Comparison of ENCODE assay signal across 27 cellular contexts in the genomic region with DNA sequence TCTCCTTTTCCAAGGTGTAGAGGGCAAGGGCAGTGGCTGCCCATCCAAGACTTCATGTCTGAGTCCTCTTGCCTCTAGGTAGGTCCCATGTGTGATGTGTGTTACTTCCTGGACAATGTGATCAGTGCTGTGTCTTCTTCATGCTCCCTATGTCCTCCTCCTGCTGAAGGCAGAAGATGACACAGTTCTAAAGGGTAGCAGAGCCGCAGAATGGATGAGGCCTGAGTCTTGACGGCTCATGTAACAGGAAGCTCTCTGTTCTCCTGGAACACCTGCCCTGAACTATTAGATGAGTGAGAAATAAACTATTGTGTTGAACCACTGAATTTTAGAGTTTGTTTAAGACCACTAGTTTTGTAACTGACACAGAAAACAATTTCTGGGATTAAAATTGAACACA.
A peak's percentile ranks its signal among the peaks of the same experiment; 100 is the strongest.
DNase-seq lines count a peak whose midpoint lies in the region; TF ChIP-seq lines count a peak whose summit lies in the region.
"Had no signal": no experiment of that assay in that cellular context is flagged by ENCODE, and none has a peak within 500 bp of the region (broad histone marks: within the 10 kb centered on the region; RNA-seq: fewer than 3 reads in every experiment).

No MANE protein-coding gene starts in this region.

- H3K4me3 ChIP-seq in SJCRH30 (no peak overlapping the region), smooth muscle cell (no peak overlapping the region)
- H3K4me3 ChIP-seq: GM23338, heart left ventricle, upper lobe of right lung had no signal

- no peaks in the 10 kb centered on the region for H3K9me3 Mint-ChIP-seq in mesothelial cell of epicardium
- H3K9me3 Mint-ChIP-seq: activated B cell treated with CpG ODN at 0.5 μM for 24 hours; activated naive CD4-positive, alpha-beta T cell treated with anti-CD3 and anti-CD28 coated beads for 36 hours; activated T-cell treated with anti-CD3 and anti-CD28 coated beads, Interleukin-2, amount 50 U/mL, for 72 hours; GM23338; HFFc6; stimulated activated effector memory CD8-positive, alpha-beta T cell treated with anti-CD3 and anti-CD28 coated beads, Interleukin-12 subunit alpha, Interleukin-12 subunit beta, amount 100 ng/mL, for 72 hours had no signal

- no peak overlapping the region for H2AFZ ChIP-seq in smooth muscle cell (ENCODE audit: low read depth)
- H2AFZ ChIP-seq: GM23338 had no signal

- DNase-seq in NCI-H1417 (lab: John Stamatoyannopoulos, UW) (peak in 2 of 3 experiments; percentile 55 to 74), NCI-H1417 treated with DMSO at 0.1 percent for 48 hours (lab: John Stamatoyannopoulos, UW) (no peak), SJCRH30 (peak in 1 of 2 experiments; percentile 36), mesothelial cell of epicardium (ENCODE audit: low spot score in 2 of 2, unreplicated experiment in 2 of 2) (no peak), smooth muscle cell (lab: John Stamatoyannopoulos, UW; ENCODE audit: unreplicated experiment) (no peak), NCI-H526 (lab: John Stamatoyannopoulos, UW) (no peak), NCI-H2171 (lab: John Stamatoyannopoulos, UW) (no peak)
- DNase-seq in activated naive CD4-positive, alpha-beta T cell (lab: John Stamatoyannopoulos, UW) = no peak
- DNase-seq: 8988T; activated B cell treated with CpG ODN at 0.5 μM for 24 hours; activated CD4-positive, alpha-beta T cell treated with anti-CD3 and anti-CD28 coated beads, Interleukin-2, amount 50 U/mL, for 1 hour; activated CD8-positive, alpha-beta memory T cell treated with anti-CD3 and anti-CD28 coated beads, Interleukin-2, amount 10 ng/mL, durations not matched to agents 7 days and 5 days; activated naive CD4-positive, alpha-beta T cell treated with anti-CD3 and anti-CD28 coated beads for 36 hours; activated T-cell treated with anti-CD3 and anti-CD28 coated beads, Interleukin-2, amount 50 U/mL, for 72 hours; EL; heart left ventricle; HFFc6; Kasumi-1; NCI-H2029; stimulated activated CD4-positive, alpha-beta T cell treated with anti-CD3 and anti-CD28 coated beads, Interleukin-12 subunit alpha, Interleukin-12 subunit beta, amount 100 ng/mL, for 4 hours; stimulated activated CD4-positive, alpha-beta T cell treated with anti-CD3 and anti-CD28 coated beads, Interleukin-4, amount 100 ng/mL, for 24 hours; SW 1271; upper lobe of right lung had no signal

- H3K4me2 ChIP-seq in smooth muscle cell = no peak overlapping the region
- H3K4me2 ChIP-seq: GM23338 had no signal

- H3K4me1 Mint-ChIP-seq in mesothelial cell of epicardium = peaks cover 22% of the 10 kb centered on the region
- H3K4me1 Mint-ChIP-seq: activated B cell treated with CpG ODN at 0.5 μM for 24 hours; activated CD8-positive, alpha-beta memory T cell treated with anti-CD3 and anti-CD28 coated beads, Interleukin-2, amount 10 ng/mL, durations not matched to agents 7 days and 5 days; CD14-positive monocyte; stimulated activated effector memory CD8-positive, alpha-beta T cell treated with anti-CD3 and anti-CD28 coated beads, Interleukin-12 subunit alpha, Interleukin-12 subunit beta, amount 100 ng/mL, for 72 hours had no signal

- H3K9me3 ChIP-seq in SJCRH30 (replicated peaks) = no peaks in the 10 kb centered on the region
- no peaks in the 10 kb centered on the region for H3K9me3 ChIP-seq in smooth muscle cell (replicated peaks; ENCODE audit: low read depth)
- H3K9me3 ChIP-seq: heart left ventricle, upper lobe of right lung had no signal

- TF ChIP-seq CTCF in mesothelial cell of epicardium (IDR thresholded peaks at IDR 0.05; ENCODE audit: unreplicated experiment) (no peak), smooth muscle cell (IDR thresholded peaks at IDR 0.05; ENCODE audit: borderline replicate concordance, insufficient read depth, poor library complexity, severe bottlenecking) (no peak)

- H4K20me1 ChIP-seq in smooth muscle cell (ENCODE audit: low read depth) = no peaks in the 10 kb centered on the region

- H3K36me3 ChIP-seq in SJCRH30 (no peaks in the 10 kb centered on the region), smooth muscle cell (ENCODE audit: low read depth) (no peaks in the 10 kb centered on the region)
- H3K36me3 ChIP-seq: heart left ventricle, upper lobe of right lung had no signal

- no peaks in the 10 kb centered on the region for H3K27me3 ChIP-seq in SJCRH30
- no peaks in the 10 kb centered on the region for H3K27me3 ChIP-seq in smooth muscle cell (ENCODE audit: low read depth)
- H3K27me3 ChIP-seq: heart left ventricle, upper lobe of right lung had no signal

- H3K79me2 ChIP-seq in smooth muscle cell (ENCODE audit: low read depth) = no peaks in the 10 kb centered on the region

- H3K27ac ChIP-seq in SJCRH30 (peak overlapping the region; percentile 56), smooth muscle cell (ENCODE audit: low read depth) (peak overlapping the region; percentile 71)
- H3K27ac ChIP-seq: heart left ventricle, upper lobe of right lung had no signal

- H3K9ac ChIP-seq in smooth muscle cell (ENCODE audit: low read depth) = no peak overlapping the region

- no peak overlapping the region for H3K4me3 Mint-ChIP-seq in mesothelial cell of epicardium
- H3K4me3 Mint-ChIP-seq: activated B cell treated with CpG ODN at 0.5 μM for 24 hours; activated CD8-positive, alpha-beta memory T cell treated with anti-CD3 and anti-CD28 coated beads, Interleukin-2, amount 10 ng/mL, durations not matched to agents 7 days and 5 days; activated naive CD4-positive, alpha-beta T cell treated with anti-CD3 and anti-CD28 coated beads for 36 hours; activated T-cell treated with anti-CD3 and anti-CD28 coated beads, Interleukin-2, amount 50 U/mL, for 72 hours; brain; CD14-positive monocyte; GM23338; HFFc6; stimulated activated effector memory CD8-positive, alpha-beta T cell treated with anti-CD3 and anti-CD28 coated beads, Interleukin-12 subunit alpha, Interleukin-12 subunit beta, amount 100 ng/mL, for 72 hours had no signal

- 70% methylated on average over 2 of the region's 2 CpGs for WGBS in smooth muscle cell (ENCODE audit: low lambda C conversion rate)

- H3F3A ChIP-seq in smooth muscle cell (ENCODE audit: low read depth) = no peaks in the 10 kb centered on the region

- no peaks in the 10 kb centered on the region for H3K27me3 Mint-ChIP-seq in mesothelial cell of epicardium (ENCODE audit: low read depth)
- H3K27me3 Mint-ChIP-seq: activated CD8-positive, alpha-beta memory T cell treated with anti-CD3 and anti-CD28 coated beads, Interleukin-2, amount 10 ng/mL, durations not matched to agents 7 days and 5 days; brain had no signal

- H3K4me1 ChIP-seq in SJCRH30 (peaks cover 36% of the 10 kb centered on the region), smooth muscle cell (ENCODE audit: low read depth) (no peaks in the 10 kb centered on the region)
- H3K4me1 ChIP-seq: upper lobe of right lung had no signal

- peak overlapping the region; percentile 63 for H3K27ac Mint-ChIP-seq in mesothelial cell of epicardium
- H3K27ac Mint-ChIP-seq: activated B cell treated with CpG ODN at 0.5 μM for 24 hours; activated CD8-positive, alpha-beta memory T cell treated with anti-CD3 and anti-CD28 coated beads, Interleukin-2, amount 10 ng/mL, durations not matched to agents 7 days and 5 days; activated naive CD4-positive, alpha-beta T cell treated with anti-CD3 and anti-CD28 coated beads for 36 hours; activated T-cell treated with anti-CD3 and anti-CD28 coated beads, Interleukin-2, amount 50 U/mL, for 72 hours; CD14-positive monocyte; GM23338; HFFc6; stimulated activated effector memory CD8-positive, alpha-beta T cell treated with anti-CD3 and anti-CD28 coated beads, Interleukin-12 subunit alpha, Interleukin-12 subunit beta, amount 100 ng/mL, for 72 hours had no signal

- H3K36me3 Mint-ChIP-seq in mesothelial cell of epicardium = no peaks in the 10 kb centered on the region
- H3K36me3 Mint-ChIP-seq: activated CD8-positive, alpha-beta memory T cell treated with anti-CD3 and anti-CD28 coated beads, Interleukin-2, amount 10 ng/mL, durations not matched to agents 7 days and 5 days; brain; CD14-positive monocyte; stimulated activated effector memory CD8-positive, alpha-beta T cell treated with anti-CD3 and anti-CD28 coated beads, Interleukin-12 subunit alpha, Interleukin-12 subunit beta, amount 100 ng/mL, for 72 hours had no signal

Comparison
In these comparisons a context has a peak if more than half of its experiments do, and no peak if none do; other contexts are left out.
1. DNase-seq: peak in NCI-H1417 (2 of 3); none in NCI-H1417 treated with DMSO at 0.1 percent for 48 hours (single experiment), mesothelial cell of epicardium (0 of 2), smooth muscle cell (single experiment), NCI-H526 (0 of 2), activated naive CD4-positive, alpha-beta T cell (0 of 4) and NCI-H2171 (single experiment).